Comparison of ENCODE assay signal across 9 cellular contexts in genomic region chr11:126083829-126084607, GRCh38. TPM values are rescaled to one million over a fixed set of nuclear protein-coding genes. Genes with fewer than 3 reads are reported as not detected.
DNase-seq lines count a peak whose midpoint lies in the region; ATAC-seq and TF ChIP-seq lines count a peak whose summit lies in the region.
"Had no signal": no experiment of that assay in that cellular context is flagged by ENCODE, and none has a peak within 500 bp of the region (broad histone marks: within the 10 kb centered on the region; RNA-seq: fewer than 3 reads in every experiment).

No MANE protein-coding gene starts in this region.

- no peak for ATAC-seq in GM19397 (IDR thresholded peaks at IDR 0.05; ENCODE audit: unreplicated experiment)

- H3K27ac Mint-ChIP-seq in mesothelial cell of epicardium = peak overlapping the region; percentile 76

- H3K27ac ChIP-seq in tibial nerve = peak overlapping the region in 2 of 4 donors; percentile 1 to 77
- no peak overlapping the region for H3K27ac ChIP-seq in uterus

- H3K27me3 ChIP-seq in tibial nerve (no peaks in the 10 kb centered on the region), uterus (no peaks in the 10 kb centered on the region)

- 49 to 60% methylated on average over 12 of the region's 12 CpGs for WGBS in tibial nerve, 2 donors

- TF ChIP-seq CTCF in GM12865 (IDR thresholded peaks at IDR 0.05; ENCODE audit: insufficient read depth, low read depth, low read length, missing control alignments) = no peak
- no peak for TF ChIP-seq CTCF in mesothelial cell of epicardium (IDR thresholded peaks at IDR 0.05; ENCODE audit: unreplicated experiment)
- no peak for TF ChIP-seq CTCF in tibial nerve (IDR thresholded peaks at IDR 0.05)
- no peak for TF ChIP-seq CTCF in uterus (IDR thresholded peaks at IDR 0.05)

- no peaks in the 10 kb centered on the region for H3K9me3 Mint-ChIP-seq in mesothelial cell of epicardium

- TF ChIP-seq POLR2A in tibial nerve (IDR thresholded peaks at IDR 0.05) (no peak), uterus (IDR thresholded peaks at IDR 0.05) (no peak)

- TF ChIP-seq EP300 in tibial nerve (IDR thresholded peaks at IDR 0.05) = no peak

- H3K27me3 Mint-ChIP-seq in mesothelial cell of epicardium (ENCODE audit: low read depth) = no peaks in the 10 kb centered on the region

- H3K36me3 ChIP-seq in tibial nerve (no peaks in the 10 kb centered on the region), uterus (no peaks in the 10 kb centered on the region)

- DNase-seq in GM12865 (ENCODE audit: low read depth) = peak; percentile 50
- DNase-seq in NCI-H1105 (lab: John Stamatoyannopoulos, UW) = peak; percentile 77
- peak; percentile 11 for DNase-seq in activated T-cell treated with anti-CD3 and anti-CD28 coated beads for 48 hours (ENCODE audit: low read depth)
- DNase-seq in mesothelial cell of epicardium (ENCODE audit: low spot score in 2 of 2, unreplicated experiment in 2 of 2) = no peak
- no peak for DNase-seq in tibial nerve (ENCODE audit: low spot score in 2 of 2)
- no peak for DNase-seq in NCI-H524 treated with DMSO at 0.1 percent for 48 hours (lab: John Stamatoyannopoulos, UW)
- DNase-seq in uterus = no peak
- DNase-seq: cerebellar nuclear complex had no signal

- no peak overlapping the region for H3K4me3 Mint-ChIP-seq in mesothelial cell of epicardium

- intact Hi-C loops in uterus (cut with DNase I; ENCODE audit: low total_unique reads) = no loop called here

- no peaks in the 10 kb centered on the region for H3K36me3 Mint-ChIP-seq in mesothelial cell of epicardium

- H3K4me3 ChIP-seq in GM12865 (ENCODE audit: low read depth, low read length) = no peak overlapping the region
- H3K4me3 ChIP-seq in tibial nerve = no peak overlapping the region
- no peak overlapping the region for H3K4me3 ChIP-seq in uterus

- peaks cover 52% of the 10 kb centered on the region for H3K4me1 Mint-ChIP-seq in mesothelial cell of epicardium

- no peaks in the 10 kb centered on the region for H3K9me3 ChIP-seq in tibial nerve
- no peaks in the 10 kb centered on the region for H3K9me3 ChIP-seq in uterus

- peaks cover 2 to 40% (median 13%) of the 10 kb centered on the region in 4 donors for H3K4me1 ChIP-seq in tibial nerve
- no peaks in the 10 kb centered on the region for H3K4me1 ChIP-seq in uterus

RNA-seq across cellular contexts. Expression of gene CDON, which starts 21.4 kb away (rescaled TPM):
- total RNA-seq in mesothelial cell of epicardium = 159 to 180 TPM (median 165 TPM) in 3 replicates
- total RNA-seq in tibial nerve = 10 to 100 TPM; 14.4 to 25.9 (median 15.3) TPM
- total RNA-seq in uterus = 100 to 1,000 TPM in 3 of 4 donors, 10 to 100 TPM in 1; 38.5 to 261 (median 213) TPM

Comparison
In these comparisons a context has a peak if more than half of its experiments do, and no peak if none do; other contexts are left out.
1. DNase-seq: peak in GM12865 (single experiment), NCI-H1105 (single experiment) and activated T-cell treated with anti-CD3 and anti-CD28 coated beads for 48 hours (single experiment); none in mesothelial cell of epicardium (0 of 2), tibial nerve (0 of 2), NCI-H524 treated with DMSO at 0.1 percent for 48 hours (single experiment) and uterus (0 of 2).